In genomic region chrX:120457766-120458180, GRCh38 we compare ENCODE assay signal across 9 cellular contexts. TPM values are rescaled to one million over a fixed set of nuclear protein-coding genes. Genes with fewer than 3 reads are reported as not detected.
DNase-seq lines count a peak whose midpoint lies in the region; ATAC-seq and TF ChIP-seq lines count a peak whose summit lies in the region.
"Had no signal": no experiment of that assay in that cellular context is flagged by ENCODE, and none has a peak within 500 bp of the region (broad histone marks: within the 10 kb centered on the region; RNA-seq: fewer than 3 reads in every experiment).

No MANE protein-coding gene starts in this region.

- no peaks in the 10 kb centered on the region for H3K27me3 ChIP-seq in CD4-positive, alpha-beta T cell (ENCODE audit: control insufficient read depth, insufficient read depth, low read length)
- H3K27me3 ChIP-seq in left lung (no peaks in the 10 kb centered on the region), body of pancreas (no peaks in the 10 kb centered on the region)

- H3K4me1 ChIP-seq in left lung, result peaks cover 0 to 37% of the 10 kb centered on the region in 2 donors
- H3K4me1 ChIP-seq in body of pancreas, result no peaks in the 10 kb centered on the region

- H3K36me3 Mint-ChIP-seq in CD4-positive, alpha-beta T cell (ENCODE audit: low read depth), result peaks cover 19% of the 10 kb centered on the region
- H3K36me3 Mint-ChIP-seq in T-cell, result peaks cover 6% of the 10 kb centered on the region

- H3K9me3 Mint-ChIP-seq in CD4-positive, alpha-beta T cell, result no peaks in the 10 kb centered on the region
- no peaks in the 10 kb centered on the region for H3K9me3 Mint-ChIP-seq in T-cell

- no peaks in the 10 kb centered on the region for H3K27me3 Mint-ChIP-seq in CD4-positive, alpha-beta T cell
- no peaks in the 10 kb centered on the region for H3K27me3 Mint-ChIP-seq in T-cell

- peak; percentile 88 for ATAC-seq in CD4-positive, alpha-beta T cell (ENCODE audit: poor library complexity)
- ATAC-seq in GM19372 (IDR thresholded peaks at IDR 0.05; ENCODE audit: low read depth, unreplicated experiment), result peak; percentile 87
- ATAC-seq in HG03432 (IDR thresholded peaks at IDR 0.05; ENCODE audit: unreplicated experiment), result peak; percentile 93
- peak; percentile 54 to 83 (median 70) for ATAC-seq in T-cell (replicated peaks in 1 of 4)
- ATAC-seq in left lung, result peak; percentile 41
- no peak for ATAC-seq in body of pancreas
- ATAC-seq in HG02840 (IDR thresholded peaks at IDR 0.05; ENCODE audit: low FRiP score, unreplicated experiment), result no peak

- 18 to 78% methylated on average over 2 of the region's 2 CpGs for WGBS in body of pancreas, 2 donors

- no peak overlapping the region for H3K27ac ChIP-seq in CD4-positive, alpha-beta T cell (ENCODE audit: low read depth, low read length)
- H3K27ac ChIP-seq in left lung (peak overlapping the region in 1 of 2 donors; percentile 63), body of pancreas (no peak overlapping the region)
- H3K27ac ChIP-seq: lower lobe of right lung had no signal

- POLR2A ChIA-PET in CD4-positive, alpha-beta T cell (lab: Charles Lee), result interaction anchor here (0.8 to 2.3 kb wide), 6 partner anchors 11 to 207 kb away, joined by 3 to 8 read pairs (median 4); partner anchors contain the start of genes LAMP2, MCTS1 and ZBTB33
- POLR2A ChIA-PET in T-cell (lab: Charles Lee), result interaction anchor here in 1 of 2 donors (0.6 kb wide), 1 partner anchor 8 kb away, joined by 3 read pairs; no protein-coding TSS in a partner anchor

- H3K4me1 Mint-ChIP-seq in CD4-positive, alpha-beta T cell (ENCODE audit: low read depth), result peaks cover 60% of the 10 kb centered on the region
- peaks cover 37 to 67% (median 45%) of the 10 kb centered on the region in 3 donors for H3K4me1 Mint-ChIP-seq in T-cell

- CTCF ChIA-PET in CD4-positive, alpha-beta T cell (lab: Charles Lee), result interaction anchor here (1.2 to 2.9 kb wide), 4 partner anchors 17 to 149 kb away, joined by 3 to 14 read pairs (median 4); no protein-coding TSS in a partner anchor
- CTCF ChIA-PET in T-cell (lab: Charles Lee), result interaction anchor here in 1 of 2 donors (1.0 kb wide), 1 partner anchor 28 kb away, joined by 3 read pairs; no protein-coding TSS in a partner anchor

- H3K4me3 ChIP-seq in left lung (no peak overlapping the region), body of pancreas (no peak overlapping the region)
- H3K4me3 ChIP-seq: lower lobe of right lung had no signal

- peak overlapping the region; percentile 65 for H3K27ac Mint-ChIP-seq in CD4-positive, alpha-beta T cell
- peak overlapping the region; percentile 73 to 76 for H3K27ac Mint-ChIP-seq in T-cell

- no peaks in the 10 kb centered on the region for H3K9me3 ChIP-seq in CD4-positive, alpha-beta T cell (ENCODE audit: control insufficient read depth, low read length)
- H3K9me3 ChIP-seq in left lung (no peaks in the 10 kb centered on the region), body of pancreas (no peaks in the 10 kb centered on the region)
- H3K9me3 ChIP-seq: lower lobe of right lung had no signal

- TF ChIP-seq CTCF in CD4-positive, alpha-beta T cell (IDR thresholded peaks at IDR 0.05), result no peak
- TF ChIP-seq CTCF in left lung (IDR thresholded peaks at IDR 0.05), result no peak
- TF ChIP-seq CTCF in body of pancreas (IDR thresholded peaks at IDR 0.05), result no peak

- peak overlapping the region; percentile 70 for H3K4me3 Mint-ChIP-seq in CD4-positive, alpha-beta T cell
- peak overlapping the region in 1 of 3 donors; percentile 55 for H3K4me3 Mint-ChIP-seq in T-cell

- DNase-seq in CD4-positive, alpha-beta T cell, result no peak
- no peak for DNase-seq in T-cell
- DNase-seq in left lung, result no peak
- DNase-seq in body of pancreas, result no peak
- no peak for DNase-seq in NK-92 (lab: John Stamatoyannopoulos, UW; ENCODE audit: unreplicated experiment)
- DNase-seq: lower lobe of right lung had no signal

- TF ChIP-seq POLR2A in body of pancreas (IDR thresholded peaks at IDR 0.05), result no peak

- intact Hi-C loops in CD4-positive, alpha-beta T cell (cut with DNase I, micrococcal nuclease), result no loop called here
- intact Hi-C loops in left lung (cut with DNase I) (no loop called here), body of pancreas (cut with DNase I) (no loop called here)

- H3K36me3 ChIP-seq in left lung (peaks cover 0 to 16% of the 10 kb centered on the region in 2 donors), body of pancreas (replicated peaks in 1 of 2; ENCODE audit: insufficient read depth in 1 of 2, low read depth in 2 of 2) (no peaks in the 10 kb centered on the region)

RNA-seq across cellular contexts. Expression of gene LAMP2, which starts 11.3 kb away (rescaled TPM):
- total RNA-seq in CD4-positive, alpha-beta T cell, result 10 to 100 TPM; 13.4 to 15.4 TPM
- 10 to 100 TPM; 21.5 to 32.2 (median 31.5) TPM for total RNA-seq in T-cell
- total RNA-seq in left lung, result 100 to 1,000 TPM; 159 to 160 TPM
- 10 to 100 TPM; 33.6 to 67.7 TPM for total RNA-seq in body of pancreas

Comparison
In these comparisons a context has a peak if more than half of its experiments do, and no peak if none do; other contexts are left out.
1. ATAC-seq: peak in CD4-positive, alpha-beta T cell (single experiment), GM19372 (single experiment), HG03432 (single experiment), T-cell (4 of 4) and left lung (single experiment); none in body of pancreas (single experiment) and HG02840 (single experiment).